Comparison of ENCODE assay signal across 1 cellular context in the genomic region with DNA sequence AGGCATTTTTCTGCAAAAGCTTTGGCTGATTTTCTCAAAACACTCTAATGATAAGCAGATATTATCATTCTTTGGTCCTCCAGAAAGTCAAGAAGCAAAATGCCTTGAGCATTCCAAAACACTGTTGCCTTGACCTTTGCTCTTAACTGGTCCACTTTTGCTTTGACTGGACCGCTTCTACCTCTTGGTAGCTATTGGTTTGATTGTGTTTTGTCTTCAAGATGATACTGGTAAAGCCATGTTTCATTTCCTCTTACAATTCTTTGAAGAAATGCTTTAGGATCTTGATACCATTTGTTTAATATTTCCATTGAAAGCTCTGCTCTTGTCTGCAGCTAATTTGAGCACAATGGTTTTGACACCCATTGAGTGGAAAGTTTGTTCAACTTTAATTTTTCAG.
TF ChIP-seq lines count a peak whose summit lies in the region.

No MANE protein-coding gene starts in this region.

TF ChIP-seq in GM12878, 131 proteins besides CTCF, POLR2A, EP300 and RAD21 (continued from another document and continues in another):
- no peak for TF ChIP-seq ZNF384 (IDR thresholded peaks at IDR 0.05; ENCODE audit: borderline replicate concordance, low read depth, low read length)
- no peak for TF ChIP-seq SMC3 (IDR thresholded peaks at IDR 0.05; ENCODE audit: borderline replicate concordance, low read length)
- TF ChIP-seq, protein P1, sequence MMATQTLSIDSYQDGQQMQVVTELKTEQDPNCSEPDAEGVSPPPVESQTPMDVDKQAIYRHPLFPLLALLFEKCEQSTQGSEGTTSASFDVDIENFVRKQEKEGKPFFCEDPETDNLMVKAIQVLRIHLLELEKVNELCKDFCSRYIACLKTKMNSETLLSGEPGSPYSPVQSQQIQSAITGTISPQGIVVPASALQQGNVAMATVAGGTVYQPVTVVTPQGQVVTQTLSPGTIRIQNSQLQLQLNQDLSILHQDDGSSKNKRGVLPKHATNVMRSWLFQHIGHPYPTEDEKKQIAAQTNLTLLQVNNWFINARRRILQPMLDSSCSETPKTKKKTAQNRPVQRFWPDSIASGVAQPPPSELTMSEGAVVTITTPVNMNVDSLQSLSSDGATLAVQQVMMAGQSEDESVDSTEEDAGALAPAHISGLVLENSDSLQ (IDR thresholded peaks at IDR 0.05), result no peak
- peak; percentile 63 for TF ChIP-seq MTA2 (IDR thresholded peaks at IDR 0.05; ENCODE audit: low read depth)
- no peak for TF ChIP-seq POU2F2 (IDR thresholded peaks at IDR 0.05; ENCODE audit: borderline replicate concordance, low read depth, low read length)
- TF ChIP-seq NR2C1 (IDR thresholded peaks at IDR 0.05), result peak; percentile 65
- TF ChIP-seq CHD4 (IDR thresholded peaks at IDR 0.05), result no peak
- peak; percentile 76 to 81; a peak in 2 of 4 replicates for TF ChIP-seq IKZF2 (IDR thresholded peaks at IDR 0.05)
- no peak for TF ChIP-seq SREBF2 (IDR thresholded peaks at IDR 0.05; ENCODE audit: low read length)
- TF ChIP-seq NFYA (IDR thresholded peaks at IDR 0.05; ENCODE audit: borderline replicate concordance, low read depth, low read length), result no peak
- no peak for TF ChIP-seq EZH2 (IDR thresholded peaks at IDR 0.05; ENCODE audit: borderline replicate concordance, control insufficient read depth, low read depth, low read length)
- TF ChIP-seq SPI1 (IDR thresholded peaks at IDR 0.05; ENCODE audit: borderline replicate concordance, insufficient read depth, low read depth, low read length), result peak; percentile 58; the same call in 1 of the 2 replicates
- TF ChIP-seq GATAD2B (conservative IDR thresholded peaks at IDR 0.05; ENCODE audit: low read depth), result no peak
- TF ChIP-seq NR2C2 (IDR thresholded peaks at IDR 0.05; ENCODE audit: borderline replicate concordance, control insufficient read depth, insufficient read length, low read depth), result no peak
- peak; percentile 77 for TF ChIP-seq IKZF1 (conservative IDR thresholded peaks at IDR 0.05)
- TF ChIP-seq ZNF592 (IDR thresholded peaks at IDR 0.05), result no peak
- 0 out of 2 replicates have a peak, but pooled peaks have one; percentile 10 for TF ChIP-seq ATF7 (IDR thresholded peaks at IDR 0.05; ENCODE audit: low read depth)
- no peak for TF ChIP-seq RUNX3 (IDR thresholded peaks at IDR 0.05; ENCODE audit: low read length)
- TF ChIP-seq KAT2A (conservative IDR thresholded peaks at IDR 0.05; ENCODE audit: control insufficient read depth, low read depth, low read length), result no peak
- no peak for TF ChIP-seq REST (IDR thresholded peaks at IDR 0.05; ENCODE audit: low read depth, low read length)
- TF ChIP-seq RCOR1 (conservative IDR thresholded peaks at IDR 0.05; ENCODE audit: low read depth, low read length), result no peak
- no peak for TF ChIP-seq LARP7 (IDR thresholded peaks at IDR 0.05)
- no peak for TF ChIP-seq EED (IDR thresholded peaks at IDR 0.05; ENCODE audit: low read depth)
- TF ChIP-seq WRNIP1 (IDR thresholded peaks at IDR 0.05; ENCODE audit: borderline replicate concordance, low read depth, low read length), result no peak
- no peak for TF ChIP-seq SMARCA5 (IDR thresholded peaks at IDR 0.05)
- TF ChIP-seq, protein P2, sequence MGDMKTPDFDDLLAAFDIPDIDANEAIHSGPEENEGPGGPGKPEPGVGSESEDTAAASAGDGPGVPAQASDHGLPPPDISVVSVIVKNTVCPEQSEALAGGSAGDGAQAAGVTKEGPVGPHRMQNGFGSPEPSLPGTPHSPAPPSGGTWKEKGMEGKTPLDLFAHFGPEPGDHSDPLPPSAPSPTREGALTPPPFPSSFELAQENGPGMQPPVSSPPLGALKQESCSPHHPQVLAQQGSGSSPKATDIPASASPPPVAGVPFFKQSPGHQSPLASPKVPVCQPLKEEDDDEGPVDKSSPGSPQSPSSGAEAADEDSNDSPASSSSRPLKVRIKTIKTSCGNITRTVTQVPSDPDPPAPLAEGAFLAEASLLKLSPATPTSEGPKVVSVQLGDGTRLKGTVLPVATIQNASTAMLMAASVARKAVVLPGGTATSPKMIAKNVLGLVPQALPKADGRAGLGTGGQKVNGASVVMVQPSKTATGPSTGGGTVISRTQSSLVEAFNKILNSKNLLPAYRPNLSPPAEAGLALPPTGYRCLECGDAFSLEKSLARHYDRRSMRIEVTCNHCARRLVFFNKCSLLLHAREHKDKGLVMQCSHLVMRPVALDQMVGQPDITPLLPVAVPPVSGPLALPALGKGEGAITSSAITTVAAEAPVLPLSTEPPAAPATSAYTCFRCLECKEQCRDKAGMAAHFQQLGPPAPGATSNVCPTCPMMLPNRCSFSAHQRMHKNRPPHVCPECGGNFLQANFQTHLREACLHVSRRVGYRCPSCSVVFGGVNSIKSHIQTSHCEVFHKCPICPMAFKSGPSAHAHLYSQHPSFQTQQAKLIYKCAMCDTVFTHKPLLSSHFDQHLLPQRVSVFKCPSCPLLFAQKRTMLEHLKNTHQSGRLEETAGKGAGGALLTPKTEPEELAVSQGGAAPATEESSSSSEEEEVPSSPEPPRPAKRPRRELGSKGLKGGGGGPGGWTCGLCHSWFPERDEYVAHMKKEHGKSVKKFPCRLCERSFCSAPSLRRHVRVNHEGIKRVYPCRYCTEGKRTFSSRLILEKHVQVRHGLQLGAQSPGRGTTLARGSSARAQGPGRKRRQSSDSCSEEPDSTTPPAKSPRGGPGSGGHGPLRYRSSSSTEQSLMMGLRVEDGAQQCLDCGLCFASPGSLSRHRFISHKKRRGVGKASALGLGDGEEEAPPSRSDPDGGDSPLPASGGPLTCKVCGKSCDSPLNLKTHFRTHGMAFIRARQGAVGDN (IDR thresholded peaks at IDR 0.05), result peak; percentile 57; the same call in 1 of the 2 replicates
- TF ChIP-seq RAD51 (IDR thresholded peaks at IDR 0.05), result no peak
- no peak for TF ChIP-seq SRF (IDR thresholded peaks at IDR 0.05; ENCODE audit: low read depth in 2 of 2, low read length in 2 of 2)
- no peak for TF ChIP-seq CEBPZ (IDR thresholded peaks at IDR 0.05; ENCODE audit: low read depth, low read length)
- TF ChIP-seq ZBTB11 (CRISPR knock-in tag; IDR thresholded peaks at IDR 0.05), result no peak
- TF ChIP-seq, protein P3, sequence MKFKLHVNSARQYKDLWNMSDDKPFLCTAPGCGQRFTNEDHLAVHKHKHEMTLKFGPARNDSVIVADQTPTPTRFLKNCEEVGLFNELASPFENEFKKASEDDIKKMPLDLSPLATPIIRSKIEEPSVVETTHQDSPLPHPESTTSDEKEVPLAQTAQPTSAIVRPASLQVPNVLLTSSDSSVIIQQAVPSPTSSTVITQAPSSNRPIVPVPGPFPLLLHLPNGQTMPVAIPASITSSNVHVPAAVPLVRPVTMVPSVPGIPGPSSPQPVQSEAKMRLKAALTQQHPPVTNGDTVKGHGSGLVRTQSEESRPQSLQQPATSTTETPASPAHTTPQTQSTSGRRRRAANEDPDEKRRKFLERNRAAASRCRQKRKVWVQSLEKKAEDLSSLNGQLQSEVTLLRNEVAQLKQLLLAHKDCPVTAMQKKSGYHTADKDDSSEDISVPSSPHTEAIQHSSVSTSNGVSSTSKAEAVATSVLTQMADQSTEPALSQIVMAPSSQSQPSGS (IDR thresholded peaks at IDR 0.05; ENCODE audit: low read length), result 0 out of 2 replicates have a peak, but pooled peaks have one; percentile 18
- no peak for TF ChIP-seq IRF3 (IDR thresholded peaks at IDR 0.05)
- TF ChIP-seq NFIC (IDR thresholded peaks at IDR 0.05; ENCODE audit: low read depth, low read length), result no peak
